In genomic region chr5:37771731-37772130, GRCh38 we compare ENCODE assay signal across 1 cellular context.
TF ChIP-seq lines count a peak whose summit lies in the region.

No MANE protein-coding gene starts in this region.

TF ChIP-seq in SK-N-SH, 30 proteins besides CTCF, POLR2A, EP300 and RAD21 (continued from another document):
- TF ChIP-seq ZBTB33 (IDR thresholded peaks at IDR 0.05; ENCODE audit: borderline replicate concordance, low read depth): peak; percentile 82; the same call in 1 of the 2 replicates
- peak; percentile 82; the same call in 1 of the 2 replicates for TF ChIP-seq FOXM1 (IDR thresholded peaks at IDR 0.05; ENCODE audit: low read depth)
- 0 out of 2 replicates have a peak, but pooled peaks have one; percentile 32 for TF ChIP-seq SIN3A (IDR thresholded peaks at IDR 0.05; ENCODE audit: borderline replicate concordance, low read depth, low read length)
- peak; percentile 96 for TF ChIP-seq TEAD4 (IDR thresholded peaks at IDR 0.05; ENCODE audit: borderline replicate concordance, insufficient read depth)
- TF ChIP-seq JUND (IDR thresholded peaks at IDR 0.05): peak; percentile 98
- peak; percentile 82 for TF ChIP-seq POLR2AphosphoS5 (IDR thresholded peaks at IDR 0.05; ENCODE audit: low read depth, low read length)
- TF ChIP-seq YY1 (IDR thresholded peaks at IDR 0.05; ENCODE audit: low read depth): no peak
- peak; percentile 88 for TF ChIP-seq PBX3 (IDR thresholded peaks at IDR 0.05)
- no peak for TF ChIP-seq FOXJ3 (CRISPR knock-in tag; IDR thresholded peaks at IDR 0.05)
